ENCODE assay signal across 8 cellular contexts in genomic region chr22:46734830-46735453, GRCh38. TPM values are rescaled to one million over a fixed set of nuclear protein-coding genes. Genes with fewer than 3 reads are reported as not detected.
DNase-seq lines count a peak whose midpoint lies in the region; ATAC-seq, FAIRE-seq and TF ChIP-seq lines count a peak whose summit lies in the region.

No MANE protein-coding gene starts in this region.

- H4K20me1 ChIP-seq in OCI-LY7 (ENCODE audit: insufficient read depth, low read length), result peaks cover 26% of the 10 kb centered on the region

- ATAC-seq in GM19324 (IDR thresholded peaks at IDR 0.05; ENCODE audit: low FRiP score, unreplicated experiment), result no peak

- peak overlapping the region; percentile 56 for H3K27ac ChIP-seq in OCI-LY7 (ENCODE audit: low read depth, low read length, poor library complexity, severe bottlenecking)

- intact Hi-C loops in OCI-LY7 (cut with micrococcal nuclease; ENCODE audit: unreplicated experiment), result loop anchor here (1.0 to 5.0 kb wide), 4 partner anchors 28 to 172 kb away; partner anchors contain the start of gene TBC1D22A

- POLR2A ChIA-PET in OCI-LY7 (lab: Charles Lee), result interaction anchor here (0.6 to 1.0 kb wide), 2 partner anchors 27 to 1120 kb away, joined by 7 read pairs; partner anchors contain the start of gene TBC1D22A

- H3K9me3 ChIP-seq in OCI-LY7 (ENCODE audit: low read length), result no peaks in the 10 kb centered on the region

- H3K4me3 ChIP-seq in OCI-LY7 (ENCODE audit: low read depth, low read length, poor library complexity, severe bottlenecking), result peak overlapping the region; percentile 77

- no peak overlapping the region for H2AFZ ChIP-seq in OCI-LY7 (ENCODE audit: low read length)

- DNase-seq in GM12891 (ENCODE audit: insufficient read length, low spot score) (peak; percentile 53), OCI-LY7 (ENCODE audit: low spot score) (peak; percentile 88), kidney tubule cell (ENCODE audit: low spot score) (peak; percentile 67), NCI-H774 (lab: John Stamatoyannopoulos, UW) (no peak), amniotic stem cell (lab: John Stamatoyannopoulos, UW) (no peak)
- peak; percentile 61 for DNase-seq in activated T-helper 9 cell treated with anti-CD3 and anti-CD28 coated beads, Interleukin-2, amount 50 U/mL, for 16 hours (ENCODE audit: low read depth)
- peak; percentile 36 to 50 for DNase-seq in stimulated activated CD8-positive, alpha-beta memory T cell treated with anti-CD3 and anti-CD28 coated beads, Interleukin-7, amount 100 ng/mL, for 4 hours (ENCODE audit: low read depth in 2 of 2)

- 0 out of 2 replicates have a peak, but pooled peaks have one; percentile 55 for TF ChIP-seq POLR2A in GM12891 (IDR thresholded peaks at IDR 0.05; ENCODE audit: low read depth, low read length)

- H3K36me3 ChIP-seq in OCI-LY7 (ENCODE audit: insufficient read depth, low read length), result peaks cover 5% of the 10 kb centered on the region; the same call in 1 of the 2 replicates

- H3K9me2 ChIP-seq in OCI-LY7 (ENCODE audit: insufficient read depth, low read length), result no peaks in the 10 kb centered on the region

- BruUV-seq in OCI-LY7 (replicated peaks; lab: Mats Ljungman, UMichigan), result no TSS peak

- H3K4me2 ChIP-seq in OCI-LY7 (ENCODE audit: low read length), result peak overlapping the region; percentile 90

- peaks cover 34% of the 10 kb centered on the region; the same call in 1 of the 2 replicates for H3K79me2 ChIP-seq in OCI-LY7 (ENCODE audit: insufficient read depth, low read depth, low read length)

- CTCF ChIA-PET in OCI-LY7 (lab: Charles Lee; ENCODE audit: unreplicated experiment), result no interaction called here

- FAIRE-seq in GM12891 (lab: Jason Lieb, UNC), result peak; percentile 96

- TF ChIP-seq CTCF in OCI-LY7 (conservative IDR thresholded peaks at IDR 0.05; ENCODE audit: low read length), result no peak

- peaks cover 54% of the 10 kb centered on the region for H3K4me1 ChIP-seq in OCI-LY7 (ENCODE audit: insufficient read depth, low read length, poor library complexity, severe bottlenecking)

TF ChIP-seq in GM12891, 5 proteins besides CTCF, POLR2A, EP300 and RAD21:
- no peak for TF ChIP-seq POLR2AphosphoS5 (IDR thresholded peaks at IDR 0.05; ENCODE audit: low read depth, low read length)
- TF ChIP-seq SPI1 (IDR thresholded peaks at IDR 0.05; ENCODE audit: low read depth, low read length), result peak; percentile 82
- peak; percentile 79 for TF ChIP-seq PAX5 (IDR thresholded peaks at IDR 0.05; ENCODE audit: insufficient read depth, low read length, severe bottlenecking)
TF ChIP-seq in GM12891: peak in this region for 2.

RNA-seq across cellular contexts. Expression of gene CERK, which starts 3.1 kb away (rescaled TPM):
- 19.5 TPM for polyA plus RNA-seq in GM12891 (2012; ENCODE audit: low read depth, missing spikeins)
- 47.9 and 48.1 TPM in 2 replicates for total RNA-seq in OCI-LY7 (2014; rRNA removed; shearing (Covaris generic))
- total RNA-seq in OCI-LY7 (2022), result 34.6 and 36.6 TPM in 2 replicates

RNA-seq across cellular contexts. Expression of gene TBC1D22A, which starts 27.5 kb away (rescaled TPM):
- 41.0 TPM for polyA plus RNA-seq in GM12891 (2012; ENCODE audit: low read depth, missing spikeins)
- 15.0 and 22.3 TPM in 2 replicates for total RNA-seq in OCI-LY7 (2014; rRNA removed; shearing (Covaris generic))
- 43.2 and 43.9 TPM in 2 replicates for total RNA-seq in OCI-LY7 (2022)

Comparison
In these comparisons a context has a peak if more than half of its experiments do, and no peak if none do; other contexts are left out.
1. DNase-seq: peak in GM12891 (single experiment), OCI-LY7 (single experiment), activated T-helper 9 cell treated with anti-CD3 and anti-CD28 coated beads, Interleukin-2, amount 50 U/mL, for 16 hours (single experiment), kidney tubule cell (single experiment) and stimulated activated CD8-positive, alpha-beta memory T cell treated with anti-CD3 and anti-CD28 coated beads, Interleukin-7, amount 100 ng/mL, for 4 hours (2 of 2); none in NCI-H774 (single experiment) and amniotic stem cell (single experiment).